Comparison of ENCODE assay signal across 1 cellular context in genomic region chr20:325043-325888, GRCh38.
TF ChIP-seq lines count a peak whose summit lies in the region.

SOX12 (plus strand) TSS chr20:325552; CDS start chr20:325925, 373 bp downstream.

TF ChIP-seq in HEK293, 187 proteins besides CTCF, POLR2A, EP300 and RAD21 (continued from another document and continues in another):
- TF ChIP-seq PRDM2 (tag by site-specific recombination; IDR thresholded peaks at IDR 0.05; ENCODE audit: borderline replicate concordance): no peak
- no peak for TF ChIP-seq ZNF791 (tag by site-specific recombination; IDR thresholded peaks at IDR 0.05)
- TF ChIP-seq ZNF561 (tag by site-specific recombination; IDR thresholded peaks at IDR 0.05; ENCODE audit: borderline replicate concordance): 0 out of 2 replicates have a peak, but pooled peaks have one; percentile 24
- no peak for TF ChIP-seq ZNF114 (tag by site-specific recombination; IDR thresholded peaks at IDR 0.05)
- no peak for TF ChIP-seq ZNF155 (tag by site-specific recombination; IDR thresholded peaks at IDR 0.05)
- TF ChIP-seq ZBTB26 (tag by site-specific recombination; optimal IDR thresholded peaks at IDR 0.05): peak; percentile 33
- no peak for TF ChIP-seq HOXC10 (CRISPR knock-in tag; IDR thresholded peaks at IDR 0.05)
- peak; percentile 86 for TF ChIP-seq KLF10 (tag by site-specific recombination; IDR thresholded peaks at IDR 0.05)
- TF ChIP-seq ZSCAN16 (tag by site-specific recombination; IDR thresholded peaks at IDR 0.05): no peak
- TF ChIP-seq ZNF621 (tag by site-specific recombination; IDR thresholded peaks at IDR 0.05): no peak
- TF ChIP-seq, protein P1, sequence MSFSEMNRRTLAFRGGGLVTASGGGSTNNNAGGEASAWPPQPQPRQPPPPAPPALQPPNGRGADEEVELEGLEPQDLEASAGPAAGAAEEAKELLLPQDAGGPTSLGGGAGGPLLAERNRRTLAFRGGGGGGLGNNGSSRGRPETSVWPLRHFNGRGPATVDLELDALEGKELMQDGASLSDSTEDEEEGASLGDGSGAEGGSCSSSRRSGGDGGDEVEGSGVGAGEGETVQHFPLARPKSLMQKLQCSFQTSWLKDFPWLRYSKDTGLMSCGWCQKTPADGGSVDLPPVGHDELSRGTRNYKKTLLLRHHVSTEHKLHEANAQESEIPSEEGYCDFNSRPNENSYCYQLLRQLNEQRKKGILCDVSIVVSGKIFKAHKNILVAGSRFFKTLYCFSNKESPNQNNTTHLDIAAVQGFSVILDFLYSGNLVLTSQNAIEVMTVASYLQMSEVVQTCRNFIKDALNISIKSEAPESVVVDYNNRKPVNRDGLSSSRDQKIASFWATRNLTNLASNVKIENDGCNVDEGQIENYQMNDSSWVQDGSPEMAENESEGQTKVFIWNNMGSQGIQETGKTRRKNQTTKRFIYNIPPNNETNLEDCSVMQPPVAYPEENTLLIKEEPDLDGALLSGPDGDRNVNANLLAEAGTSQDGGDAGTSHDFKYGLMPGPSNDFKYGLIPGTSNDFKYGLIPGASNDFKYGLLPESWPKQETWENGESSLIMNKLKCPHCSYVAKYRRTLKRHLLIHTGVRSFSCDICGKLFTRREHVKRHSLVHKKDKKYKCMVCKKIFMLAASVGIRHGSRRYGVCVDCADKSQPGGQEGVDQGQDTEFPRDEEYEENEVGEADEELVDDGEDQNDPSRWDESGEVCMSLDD (tag by site-specific recombination; IDR thresholded peaks at IDR 0.05): peak; percentile 26; the same call in 1 of the 2 replicates
- no peak for TF ChIP-seq ZNF473 (tag by site-specific recombination; IDR thresholded peaks at IDR 0.05)
- no peak for TF ChIP-seq ZNF223 (tag by site-specific recombination; IDR thresholded peaks at IDR 0.05)
- TF ChIP-seq, protein P2, sequence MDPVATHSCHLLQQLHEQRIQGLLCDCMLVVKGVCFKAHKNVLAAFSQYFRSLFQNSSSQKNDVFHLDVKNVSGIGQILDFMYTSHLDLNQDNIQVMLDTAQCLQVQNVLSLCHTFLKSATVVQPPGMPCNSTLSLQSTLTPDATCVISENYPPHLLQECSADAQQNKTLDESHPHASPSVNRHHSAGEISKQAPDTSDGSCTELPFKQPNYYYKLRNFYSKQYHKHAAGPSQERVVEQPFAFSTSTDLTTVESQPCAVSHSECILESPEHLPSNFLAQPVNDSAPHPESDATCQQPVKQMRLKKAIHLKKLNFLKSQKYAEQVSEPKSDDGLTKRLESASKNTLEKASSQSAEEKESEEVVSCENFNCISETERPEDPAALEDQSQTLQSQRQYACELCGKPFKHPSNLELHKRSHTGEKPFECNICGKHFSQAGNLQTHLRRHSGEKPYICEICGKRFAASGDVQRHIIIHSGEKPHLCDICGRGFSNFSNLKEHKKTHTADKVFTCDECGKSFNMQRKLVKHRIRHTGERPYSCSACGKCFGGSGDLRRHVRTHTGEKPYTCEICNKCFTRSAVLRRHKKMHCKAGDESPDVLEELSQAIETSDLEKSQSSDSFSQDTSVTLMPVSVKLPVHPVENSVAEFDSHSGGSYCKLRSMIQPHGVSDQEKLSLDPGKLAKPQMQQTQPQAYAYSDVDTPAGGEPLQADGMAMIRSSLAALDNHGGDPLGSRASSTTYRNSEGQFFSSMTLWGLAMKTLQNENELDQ (tag by site-specific recombination; IDR thresholded peaks at IDR 0.05; ENCODE audit: low read depth): no peak
- TF ChIP-seq KLF8 (tag by site-specific recombination; IDR thresholded peaks at IDR 0.05): peak; percentile 57; the same call in 1 of the 2 replicates
- TF ChIP-seq ZNF174 (tag by site-specific recombination; IDR thresholded peaks at IDR 0.05): no peak
- TF ChIP-seq, protein P3, sequence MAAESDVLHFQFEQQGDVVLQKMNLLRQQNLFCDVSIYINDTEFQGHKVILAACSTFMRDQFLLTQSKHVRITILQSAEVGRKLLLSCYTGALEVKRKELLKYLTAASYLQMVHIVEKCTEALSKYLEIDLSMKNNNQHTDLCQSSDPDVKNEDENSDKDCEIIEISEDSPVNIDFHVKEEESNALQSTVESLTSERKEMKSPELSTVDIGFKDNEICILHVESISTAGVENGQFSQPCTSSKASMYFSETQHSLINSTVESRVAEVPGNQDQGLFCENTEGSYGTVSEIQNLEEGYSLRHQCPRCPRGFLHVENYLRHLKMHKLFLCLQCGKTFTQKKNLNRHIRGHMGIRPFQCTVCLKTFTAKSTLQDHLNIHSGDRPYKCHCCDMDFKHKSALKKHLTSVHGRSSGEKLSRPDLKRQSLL (tag by site-specific recombination; IDR thresholded peaks at IDR 0.05): peak; percentile 68; the same call in 1 of the 2 replicates
- no peak for TF ChIP-seq ZNF362 (tag by site-specific recombination; IDR thresholded peaks at IDR 0.05)
- TF ChIP-seq ZNF311 (tag by site-specific recombination; IDR thresholded peaks at IDR 0.05; ENCODE audit: borderline replicate concordance): no peak
- TF ChIP-seq ZNF341 (tag by site-specific recombination; IDR thresholded peaks at IDR 0.05; ENCODE audit: low read depth): no peak
- TF ChIP-seq, protein P4, sequence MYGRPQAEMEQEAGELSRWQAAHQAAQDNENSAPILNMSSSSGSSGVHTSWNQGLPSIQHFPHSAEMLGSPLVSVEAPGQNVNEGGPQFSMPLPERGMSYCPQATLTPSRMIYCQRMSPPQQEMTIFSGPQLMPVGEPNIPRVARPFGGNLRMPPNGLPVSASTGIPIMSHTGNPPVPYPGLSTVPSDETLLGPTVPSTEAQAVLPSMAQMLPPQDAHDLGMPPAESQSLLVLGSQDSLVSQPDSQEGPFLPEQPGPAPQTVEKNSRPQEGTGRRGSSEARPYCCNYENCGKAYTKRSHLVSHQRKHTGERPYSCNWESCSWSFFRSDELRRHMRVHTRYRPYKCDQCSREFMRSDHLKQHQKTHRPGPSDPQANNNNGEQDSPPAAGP (tag by site-specific recombination; IDR thresholded peaks at IDR 0.05): no peak
- TF ChIP-seq ZSCAN30 (tag by site-specific recombination; IDR thresholded peaks at IDR 0.05): peak; percentile 68; the same call in 1 of the 2 replicates
- no peak for TF ChIP-seq ZNF175 (tag by site-specific recombination; IDR thresholded peaks at IDR 0.05)
- no peak for TF ChIP-seq ZNF548 (tag by site-specific recombination; IDR thresholded peaks at IDR 0.05)
- 0 out of 2 replicates have a peak, but pooled peaks have one; percentile 23 for TF ChIP-seq ZSCAN5A (tag by site-specific recombination; IDR thresholded peaks at IDR 0.05)
- peak; percentile 49; the same call in 1 of the 2 replicates for TF ChIP-seq ZSCAN23 (tag by site-specific recombination; IDR thresholded peaks at IDR 0.05)
- TF ChIP-seq ZNF18 (tag by site-specific recombination; IDR thresholded peaks at IDR 0.05): no peak
- peak; percentile 85 for TF ChIP-seq PRDM4 (tag by site-specific recombination; IDR thresholded peaks at IDR 0.05)
